39 cellular contexts compared by ENCODE assay signal in genomic region chr20:33656010-33656782, GRCh38. TPM values are rescaled to one million over a fixed set of nuclear protein-coding genes. Genes with fewer than 3 reads are reported as not detected.
DNase-seq lines count a peak whose midpoint lies in the region; ATAC-seq and TF ChIP-seq lines count a peak whose summit lies in the region.
"Had no signal": no experiment of that assay in that cellular context is flagged by ENCODE, and none has a peak within 500 bp of the region (broad histone marks: within the 10 kb centered on the region; RNA-seq: fewer than 3 reads in every experiment).

No MANE protein-coding gene starts in this region.

- CTCF ChIA-PET in SK-N-SH (lab: Yijun Ruan, JAX): interaction anchor here (1.0 to 9.2 kb wide), 3 partner anchors 10 to 240 kb away, joined by 3 to 114 read pairs (median 67); partner anchors contain the start of genes ACTL10 and C20orf144

- ATAC-seq in SK-N-SH treated with all-trans-retinoic acid at 6 μM for 48 hours: no peak
- ATAC-seq: GM12878, left lobe of liver had no signal

- H3K9ac ChIP-seq in SK-N-SH: no peak overlapping the region
- H3K9ac ChIP-seq: KMS-11 had no signal

- H4K20me1 ChIP-seq in SK-N-SH (ENCODE audit: insufficient read depth): no peaks in the 10 kb centered on the region

- H3K36me3 ChIP-seq in SK-N-SH (replicated peaks in 1 of 2; ENCODE audit: control insufficient read depth in 1 of 2, insufficient read depth in 2 of 2, low read length in 1 of 2): peaks cover 0 to 7% of the 10 kb centered on the region in 2 experiments
- H3K36me3 ChIP-seq: MG63, uterus had no signal

- no peaks in the 10 kb centered on the region for H3K79me2 ChIP-seq in SK-N-SH (ENCODE audit: insufficient read depth)

- peaks cover 0 to 14% of the 10 kb centered on the region in 2 experiments; a peak in 1 of 4 replicates for H3K4me1 ChIP-seq in SK-N-SH (ENCODE audit: control insufficient read depth in 1 of 2, insufficient read depth in 2 of 2, low read depth in 1 of 2, low read length in 1 of 2)
- H3K4me1 ChIP-seq: HAP-1 had no signal

- H3K4me1 Mint-ChIP-seq in mesothelial cell of epicardium: peaks cover 41% of the 10 kb centered on the region
- H3K4me1 Mint-ChIP-seq in type B pancreatic cell (ENCODE audit: unreplicated experiment): peaks cover 32% of the 10 kb centered on the region

- H3K4me3 Mint-ChIP-seq in mesothelial cell of epicardium: no peak overlapping the region
- H3K4me3 Mint-ChIP-seq in type B pancreatic cell: no peak overlapping the region
- H3K4me3 Mint-ChIP-seq: activated T-cell treated with anti-CD3 and anti-CD28 coated beads, Interleukin-2, amount 50 U/mL, for 24 hours; CD4-positive, alpha-beta memory T cell; stimulated activated naive CD8-positive, alpha-beta T cell treated with anti-CD3 and anti-CD28 coated beads, Interleukin-15, Interleukin-2, amounts not matched to agents 100 ng/mL and 50 ng/mL, for 24 hours had no signal

- peak; percentile 23 for DNase-seq in SK-N-SH
- peak; percentile 0 for DNase-seq in stimulated activated CD4-positive, alpha-beta T cell treated with anti-CD3 and anti-CD28 coated beads, Interleukin-1b, Interleukin-23, amount 100 ng/mL, for 48 hours
- DNase-seq in stimulated activated CD4-positive, alpha-beta T cell treated with anti-CD3 and anti-CD28 coated beads, Interleukin-4, amount 100 ng/mL, for 4 hours: no peak
- no peak for DNase-seq in mesothelial cell of epicardium (ENCODE audit: low spot score in 2 of 2, unreplicated experiment in 2 of 2)
- no peak for DNase-seq in type B pancreatic cell (ENCODE audit: extremely low spot score, unreplicated experiment)
- no peak for DNase-seq in substantia nigra (lab: John Stamatoyannopoulos, UW)
- DNase-seq in H4 (ENCODE audit: low spot score): no peak
- DNase-seq: activated CD4-positive, alpha-beta T cell treated with anti-CD3 and anti-CD28 coated beads for 48 hours; activated gamma-delta T cell; activated T-cell treated with anti-CD3 and anti-CD28 coated beads, Interleukin-2, amount 50 U/mL, for 24 hours; CD4-positive, alpha-beta memory T cell; central memory CD4-positive, alpha-beta T cell; cortex of kidney; DMS 273 treated with DMSO at 0.1 percent for 48 hours; effector memory CD4-positive, alpha-beta T cell; MG63; NCI-H1417; NCI-H2029 treated with DMSO at 0.1 percent for 48 hours; NCI-H2227 treated with DMSO at 0.1 percent for 48 hours; NCI-H69; nucleus accumbens; SIG-M5; small intestine; SW 1271; T1000; WERI-Rb-1 had no signal

- H3K27ac Mint-ChIP-seq in mesothelial cell of epicardium (peak overlapping the region; percentile 43), type B pancreatic cell (peak overlapping the region; percentile 99)
- H3K27ac Mint-ChIP-seq: activated T-cell treated with anti-CD3 and anti-CD28 coated beads, Interleukin-2, amount 50 U/mL, for 24 hours; stimulated activated naive CD8-positive, alpha-beta T cell treated with anti-CD3 and anti-CD28 coated beads, Interleukin-15, Interleukin-2, amounts not matched to agents 100 ng/mL and 50 ng/mL, for 24 hours had no signal

- TF ChIP-seq RAD21 in SK-N-SH (IDR thresholded peaks at IDR 0.05; ENCODE audit: low read length): no peak

- TF ChIP-seq EP300 in SK-N-SH (IDR thresholded peaks at IDR 0.05; ENCODE audit: borderline replicate concordance in 1 of 2, low read depth in 1 of 2, low read length in 1 of 2): no peak

- H3K9me3 Mint-ChIP-seq in mesothelial cell of epicardium: no peaks in the 10 kb centered on the region
- H3K9me3 Mint-ChIP-seq in type B pancreatic cell: no peaks in the 10 kb centered on the region
- H3K9me3 Mint-ChIP-seq: activated T-cell treated with anti-CD3 and anti-CD28 coated beads, Interleukin-2, amount 50 U/mL, for 24 hours; CD4-positive, alpha-beta memory T cell; stimulated activated naive CD8-positive, alpha-beta T cell treated with anti-CD3 and anti-CD28 coated beads, Interleukin-15, Interleukin-2, amounts not matched to agents 100 ng/mL and 50 ng/mL, for 24 hours had no signal

- H3K27ac ChIP-seq in SK-N-SH (ENCODE audit: low read depth in 2 of 2, low read length in 1 of 2) (no peak overlapping the region), substantia nigra (ENCODE audit: low read depth, low read length, poor library complexity, severe bottlenecking) (no peak overlapping the region)
- H3K27ac ChIP-seq: KMS-11, uterus, WERI-Rb-1 had no signal

- POLR2A ChIA-PET in SK-N-SH (lab: Yijun Ruan, JAX): no interaction called here

- H3K27me3 Mint-ChIP-seq in mesothelial cell of epicardium (ENCODE audit: low read depth) (no peaks in the 10 kb centered on the region), type B pancreatic cell (no peaks in the 10 kb centered on the region)
- H3K27me3 Mint-ChIP-seq: activated T-cell treated with anti-CD3 and anti-CD28 coated beads, Interleukin-2, amount 50 U/mL, for 24 hours; CD4-positive, alpha-beta memory T cell; stimulated activated naive CD8-positive, alpha-beta T cell treated with anti-CD3 and anti-CD28 coated beads, Interleukin-15, Interleukin-2, amounts not matched to agents 100 ng/mL and 50 ng/mL, for 24 hours had no signal

- H3K4me2 ChIP-seq in SK-N-SH: no peak overlapping the region
- H3K4me2 ChIP-seq: KMS-11 had no signal

- TF ChIP-seq CTCF in SK-N-SH (IDR thresholded peaks at IDR 0.05) (no peak), mesothelial cell of epicardium (IDR thresholded peaks at IDR 0.05; ENCODE audit: unreplicated experiment) (no peak), type B pancreatic cell (conservative IDR thresholded peaks at IDR 0.05) (no peak)

- no peak overlapping the region for H2AFZ ChIP-seq in SK-N-SH (ENCODE audit: low read depth)

- H3K4me3 ChIP-seq in SK-N-SH (ENCODE audit: low read depth in 2 of 2, low read length in 1 of 2): no peak overlapping the region
- H3K4me3 ChIP-seq: GM12878, HAP-1, MG63, Peyer's patch, uterus had no signal

- H3K27me3 ChIP-seq in SK-N-SH (ENCODE audit: insufficient read depth): no peaks in the 10 kb centered on the region
- H3K27me3 ChIP-seq: MG63, Peyer's patch, uterus had no signal

- WGBS in SK-N-SH (ENCODE audit: low lambda C conversion rate): 96% methylated on average over 4 of the region's 10 CpGs

- no peaks in the 10 kb centered on the region for H3K9me3 ChIP-seq in SK-N-SH
- H3K9me3 ChIP-seq: HAP-1, MG63, Peyer's patch, uterus had no signal

- no peaks in the 10 kb centered on the region for H3K9me2 ChIP-seq in SK-N-SH

- H3K36me3 Mint-ChIP-seq in mesothelial cell of epicardium (peaks cover 2% of the 10 kb centered on the region), type B pancreatic cell (peaks cover 1% of the 10 kb centered on the region)
- H3K36me3 Mint-ChIP-seq: CD4-positive, alpha-beta memory T cell had no signal

- H3F3A ChIP-seq in SK-N-SH (replicated peaks; ENCODE audit: insufficient read depth): peaks cover 10% of the 10 kb centered on the region

TF ChIP-seq in SK-N-SH treated with all-trans-retinoic acid at 6 μM for 48 hours, 23 proteins besides CTCF, POLR2A, EP300 and RAD21 (continues in another document):
- no peak for TF ChIP-seq TOX (CRISPR knock-in tag; IDR thresholded peaks at IDR 0.05; ENCODE audit: borderline replicate concordance)
- TF ChIP-seq ZNF8 (CRISPR knock-in tag; IDR thresholded peaks at IDR 0.05): no peak
- TF ChIP-seq RARB (CRISPR knock-in tag; IDR thresholded peaks at IDR 0.05): no peak
- TF ChIP-seq CREB5 (CRISPR knock-in tag; IDR thresholded peaks at IDR 0.05; ENCODE audit: low read depth): no peak

RNA-seq across cellular contexts. Expression of gene C20orf144, which starts 5.9 kb away (rescaled TPM):
- 0.12 and 0.13 TPM in 2 replicates for polyA plus RNA-seq in SK-N-SH (2012; rRNA removed)
- polyA plus RNA-seq in SK-N-SH (2012; cell fraction: cytosol; rRNA removed): 0.10 and 0.18 TPM in 2 replicates
- polyA plus RNA-seq in SK-N-SH (2012; cell fraction: nucleus; rRNA removed): 0.08 and 0.15 TPM in 2 replicates
- 0.09 to 0.20 TPM (median 0.11 TPM) in 3 replicates for total RNA-seq in mesothelial cell of epicardium
- 0.29 and 0.82 TPM in 2 replicates for total RNA-seq in type B pancreatic cell (ENCODE audit: low replicate concordance)
- total RNA-seq in H4 (2014; rRNA removed; shearing (Covaris generic)): not detected in 2 replicates
- total RNA-seq: A172, epithelial cell of proximal tubule, glomerular endothelial cell, left lobe of liver, mesenteric fat pad, Peyer's patch, uterus had no signal
- polyA plus RNA-seq: CD4-positive, alpha-beta memory T cell had no signal

RNA-seq across cellular contexts. Expression of gene ACTL10, which starts 10.5 kb away (rescaled TPM):
- polyA plus RNA-seq in SK-N-SH (2012; rRNA removed): 0.19 and 0.25 TPM in 2 replicates
- 0.09 and 0.20 TPM in 2 replicates for polyA plus RNA-seq in SK-N-SH (2012; cell fraction: cytosol; rRNA removed)
- polyA plus RNA-seq in SK-N-SH (2012; cell fraction: nucleus; rRNA removed): 0.32 and 0.33 TPM in 2 replicates
- total RNA-seq in mesothelial cell of epicardium (0.63 to 0.86 TPM (median 0.66 TPM) in 3 replicates), type B pancreatic cell (ENCODE audit: low replicate concordance) (1.7 and 2.6 TPM in 2 replicates)
- total RNA-seq in H4 (2014; rRNA removed; shearing (Covaris generic)): not detected in 2 replicates
- total RNA-seq: A172, myocyte had no signal

RNA-seq across cellular contexts. Expression of gene NECAB3, which starts 18.0 kb away (rescaled TPM):
- 20.1 and 25.1 TPM in 2 replicates for polyA plus RNA-seq in SK-N-SH (2012; rRNA removed)
- 5.8 and 10.6 TPM in 2 replicates for polyA plus RNA-seq in SK-N-SH (2012; cell fraction: cytosol; rRNA removed)
- polyA plus RNA-seq in SK-N-SH (2012; cell fraction: nucleus; rRNA removed): 112 and 142 TPM in 2 replicates
- total RNA-seq in mesothelial cell of epicardium (58.4 to 60.1 TPM (median 58.6 TPM) in 3 replicates), type B pancreatic cell (ENCODE audit: low replicate concordance) (67.4 and 68.2 TPM in 2 replicates)
- total RNA-seq in H4 (2014; rRNA removed; shearing (Covaris generic)): 15.8 and 22.5 TPM in 2 replicates

RNA-seq across cellular contexts. Expression of gene E2F1, which starts 30.0 kb away (rescaled TPM):
- 12.4 and 15.0 TPM in 2 replicates for polyA plus RNA-seq in SK-N-SH (2012; rRNA removed)
- 7.9 and 11.4 TPM in 2 replicates for polyA plus RNA-seq in SK-N-SH (2012; cell fraction: cytosol; rRNA removed)
- 32.7 and 45.1 TPM in 2 replicates for polyA plus RNA-seq in SK-N-SH (2012; cell fraction: nucleus; rRNA removed)
- total RNA-seq in mesothelial cell of epicardium (16.7 to 18.1 TPM (median 16.9 TPM) in 3 replicates), type B pancreatic cell (ENCODE audit: low replicate concordance) (20.7 and 32.8 TPM in 2 replicates)
- 15.1 and 17.0 TPM in 2 replicates for total RNA-seq in H4 (2014; rRNA removed; shearing (Covaris generic))

Comparison
In these comparisons a context has a peak if more than half of its experiments do, and no peak if none do; other contexts are left out.
1. DNase-seq: peak in SK-N-SH (single experiment) and stimulated activated CD4-positive, alpha-beta T cell treated with anti-CD3 and anti-CD28 coated beads, Interleukin-1b, Interleukin-23, amount 100 ng/mL, for 48 hours (single experiment); none in stimulated activated CD4-positive, alpha-beta T cell treated with anti-CD3 and anti-CD28 coated beads, Interleukin-4, amount 100 ng/mL, for 4 hours (0 of 2), mesothelial cell of epicardium (0 of 2), type B pancreatic cell (single experiment), substantia nigra (0 of 49) and H4 (single experiment).